ENCODE assay signal across 13 cellular contexts in genomic region chr20:32362924-32363364, GRCh38. TPM values are rescaled to one million over a fixed set of nuclear protein-coding genes. Genes with fewer than 3 reads are reported as not detected.
DNase-seq lines count a peak whose midpoint lies in the region; ATAC-seq and TF ChIP-seq lines count a peak whose summit lies in the region.
"Had no signal": no experiment of that assay in that cellular context is flagged by ENCODE, and none has a peak within 500 bp of the region (broad histone marks: within the 10 kb centered on the region; RNA-seq: fewer than 3 reads in every experiment).

No MANE protein-coding gene starts in this region.

- no peak overlapping the region for H3K4me3 Mint-ChIP-seq in H9

- intact Hi-C loops in gastrocnemius medialis (cut with DNase I; ENCODE audit: low total_unique reads): no loop called here

- no peaks in the 10 kb centered on the region for H3K79me2 ChIP-seq in H9 (ENCODE audit: insufficient read depth, low read length)

- H3K4me3 ChIP-seq in GM06990 (replicated peaks; ENCODE audit: low read depth, low read length) (peak overlapping the region; percentile 41), gastrocnemius medialis (peak overlapping the region in 1 of 4 donors; percentile 10)
- no peak overlapping the region for H3K4me3 ChIP-seq in effector memory CD4-positive, alpha-beta T cell (ENCODE audit: insufficient read depth, low read depth, low read length, poor library complexity, severe bottlenecking)
- H3K4me3 ChIP-seq: ascending aorta, skin epidermis had no signal

- no peak overlapping the region for H3K18ac ChIP-seq in H9 (ENCODE audit: insufficient read length, low read depth, low read length)

- DNase-seq in GM06990 (ENCODE audit: extremely low read depth, insufficient read length) (no peak), SK-MEL-5 (ENCODE audit: low read depth, low spot score) (peak; percentile 49), gastrocnemius medialis (no peak), occipital lobe (lab: John Stamatoyannopoulos, UW) (no peak), H9 (no peak)
- DNase-seq in effector memory CD4-positive, alpha-beta T cell: no peak
- no peak for DNase-seq in activated effector memory CD4-positive, alpha-beta T cell treated with anti-CD3 and anti-CD28 coated beads, Interleukin-2, amount 50 U/mL, for 16 hours
- DNase-seq: activated CD4-positive, alpha-beta T cell treated with anti-CD3 and anti-CD28 coated beads for 1 hour; DMS53; midbrain; SHP77 had no signal

- no peak overlapping the region for H2AFZ ChIP-seq in H9 (ENCODE audit: low read length)

- no peak overlapping the region for H2AK5ac ChIP-seq in H9 (ENCODE audit: insufficient read length, low read length)

- no peak overlapping the region for H3K27ac Mint-ChIP-seq in H9

- in situ Hi-C loops in SK-MEL-5 (cut with HindIII; ENCODE audit: low pct_unique_long_range_greater_than_20kb, low sequenced_read_pairs) (no loop called here), gastrocnemius medialis (cut with MboI; ENCODE audit: low sequenced_read_pairs in 4 of 4) (no loop called here)

- H4K8ac ChIP-seq in H9 (replicated peaks; ENCODE audit: insufficient read length, low read depth, low read length): no peak overlapping the region

- peak overlapping the region; percentile 5 for H3K27ac ChIP-seq in effector memory CD4-positive, alpha-beta T cell (ENCODE audit: insufficient read depth, low read length, poor library complexity, severe bottlenecking)
- H3K27ac ChIP-seq in gastrocnemius medialis (peak overlapping the region; percentile 36 to 62 (median 48)), H9 (ENCODE audit: insufficient read length, low read depth, low read length) (no peak overlapping the region)

- H3K36me3 Mint-ChIP-seq in H9 (ENCODE audit: insufficient read depth in 1 of 3, low read depth in 3 of 3): peaks cover 0 to 8% (median 3%) of the 10 kb centered on the region in 3 experiments; a peak in 4 of 7 replicates

- TF ChIP-seq CTCF in GM06990 (IDR thresholded peaks at IDR 0.05; ENCODE audit: insufficient read depth, low read length, poor library complexity, severe bottlenecking): no peak
- no peak for TF ChIP-seq CTCF in gastrocnemius medialis (IDR thresholded peaks at IDR 0.05 in 4 of 5, conservative IDR thresholded peaks at IDR 0.05 in 1 of 5)
- no peak for TF ChIP-seq CTCF in H9 (conservative IDR thresholded peaks at IDR 0.05)

- no peak overlapping the region for H3T11ph ChIP-seq in H9 (ENCODE audit: low read length)

- no peak overlapping the region for H2BK20ac ChIP-seq in H9 (ENCODE audit: low read depth, low read length, poor library complexity, severe bottlenecking)

- no peak overlapping the region for H2BK12ac ChIP-seq in H9 (ENCODE audit: insufficient read length, low read depth, low read length)

- WGBS in H9 (ENCODE audit: extremely low coverage, insufficient read length, low lambda C conversion rate): no CpG with 5 or more reads among the region's 2 CpGs

- peaks cover 34% of the 10 kb centered on the region for H3K4me1 ChIP-seq in effector memory CD4-positive, alpha-beta T cell (ENCODE audit: control insufficient read depth, insufficient read depth, low read length, poor library complexity, severe bottlenecking)
- H3K4me1 ChIP-seq in gastrocnemius medialis (peaks cover 67 to 74% of the 10 kb centered on the region in 2 donors), H9 (ENCODE audit: insufficient read depth, low read length) (no peaks in the 10 kb centered on the region)

- no peak overlapping the region for H2BK15ac ChIP-seq in H9 (ENCODE audit: low read depth, low read length)

- no peak overlapping the region for H4K91ac ChIP-seq in H9 (ENCODE audit: insufficient read length, low read depth, low read length)

- no peaks in the 10 kb centered on the region for H4K20me1 ChIP-seq in H9 (ENCODE audit: control insufficient read depth, insufficient read depth, insufficient read length)

- H3K79me1 ChIP-seq in H9 (ENCODE audit: insufficient read depth, low read depth, low read length, poor library complexity, severe bottlenecking): no peaks in the 10 kb centered on the region

- H3K4me1 Mint-ChIP-seq in H9: peaks cover 6 to 9% of the 10 kb centered on the region in 2 experiments

- peaks cover 1% of the 10 kb centered on the region for H3K36me3 ChIP-seq in GM06990 (ENCODE audit: control insufficient read depth, insufficient read depth, low read length)
- peaks cover 5% of the 10 kb centered on the region for H3K36me3 ChIP-seq in effector memory CD4-positive, alpha-beta T cell (ENCODE audit: control insufficient read depth, insufficient read depth, low read length)
- H3K36me3 ChIP-seq in gastrocnemius medialis: no peaks in the 10 kb centered on the region
- H3K36me3 ChIP-seq: ascending aorta had no signal

- H3K27me3 ChIP-seq in GM06990 (replicated peaks; ENCODE audit: control insufficient read depth, insufficient read depth, low read length) (no peaks in the 10 kb centered on the region), gastrocnemius medialis (no peaks in the 10 kb centered on the region), H9 (ENCODE audit: insufficient read depth, low read length) (peaks cover 31% of the 10 kb centered on the region)
- no peaks in the 10 kb centered on the region for H3K27me3 ChIP-seq in effector memory CD4-positive, alpha-beta T cell (replicated peaks; ENCODE audit: control insufficient read depth, insufficient read depth, low read length, poor library complexity, severe bottlenecking)
- H3K27me3 ChIP-seq: ascending aorta had no signal

- no peaks in the 10 kb centered on the region for H3K9me3 ChIP-seq in effector memory CD4-positive, alpha-beta T cell (ENCODE audit: control insufficient read depth, low read length)
- H3K9me3 ChIP-seq in gastrocnemius medialis (no peaks in the 10 kb centered on the region), H9 (ENCODE audit: control insufficient read depth, low read depth, low read length) (no peaks in the 10 kb centered on the region)
- H3K9me3 ChIP-seq: ascending aorta had no signal

- H3K27me3 Mint-ChIP-seq in H9 (ENCODE audit: low read depth): peaks cover 87% of the 10 kb centered on the region

- H4K5ac ChIP-seq in H9 (ENCODE audit: insufficient read length, low read depth, low read length): no peak overlapping the region

- TF ChIP-seq POLR2A in gastrocnemius medialis (IDR thresholded peaks at IDR 0.05): no peak

- no peak overlapping the region for H3K56ac ChIP-seq in H9 (ENCODE audit: insufficient read length, low read depth, low read length)

- H3K9ac ChIP-seq in H9 (ENCODE audit: extremely low read depth, insufficient read length, low read length): no peak overlapping the region

- no peak overlapping the region for H3K23ac ChIP-seq in H9 (ENCODE audit: insufficient read length, low read depth, low read length)

- H2BK120ac ChIP-seq in H9 (ENCODE audit: low read depth, low read length, poor library complexity, severe bottlenecking): no peak overlapping the region

- H3K9me3 Mint-ChIP-seq in H9: no peaks in the 10 kb centered on the region; a peak in 1 of 5 replicates

- no peak for ATAC-seq in gastrocnemius medialis

- H3K4me2 ChIP-seq in H9 (ENCODE audit: insufficient read depth, insufficient read length, low read length): no peak overlapping the region

- H2BK5ac ChIP-seq in H9 (ENCODE audit: insufficient read length, low read length): no peak overlapping the region

- H3K14ac ChIP-seq in H9 (ENCODE audit: insufficient read depth, low read length): no peak overlapping the region

- H3K23me2 ChIP-seq in H9 (ENCODE audit: insufficient read length, low read depth, low read length, poor library complexity, severe bottlenecking): no peaks in the 10 kb centered on the region

- no peak overlapping the region for H3K4ac ChIP-seq in H9 (ENCODE audit: low read depth, low read length)

RNA-seq across cellular contexts. Expression of gene ASXL1, which starts 4.8 kb away (rescaled TPM):
- total RNA-seq in SK-MEL-5 (2014; rRNA removed; shearing (Covaris generic)): 22.6 and 29.1 TPM in 2 replicates
- 32.6 and 39.6 TPM in 2 replicates for polyA plus RNA-seq in SK-MEL-5 (2015; cell fraction: cytosol; rRNA removed)
- 162 and 172 TPM in 2 replicates for polyA plus RNA-seq in SK-MEL-5 (2015; cell fraction: nucleus; rRNA removed)
- total RNA-seq in gastrocnemius medialis (10 to 100 TPM; 21.8 to 36.6 (median 28.4) TPM), occipital lobe (70.2 TPM), H9 (2021) (35.0 and 39.5 TPM in 2 replicates)
